10 cellular contexts compared by ENCODE assay signal in the genomic region with DNA sequence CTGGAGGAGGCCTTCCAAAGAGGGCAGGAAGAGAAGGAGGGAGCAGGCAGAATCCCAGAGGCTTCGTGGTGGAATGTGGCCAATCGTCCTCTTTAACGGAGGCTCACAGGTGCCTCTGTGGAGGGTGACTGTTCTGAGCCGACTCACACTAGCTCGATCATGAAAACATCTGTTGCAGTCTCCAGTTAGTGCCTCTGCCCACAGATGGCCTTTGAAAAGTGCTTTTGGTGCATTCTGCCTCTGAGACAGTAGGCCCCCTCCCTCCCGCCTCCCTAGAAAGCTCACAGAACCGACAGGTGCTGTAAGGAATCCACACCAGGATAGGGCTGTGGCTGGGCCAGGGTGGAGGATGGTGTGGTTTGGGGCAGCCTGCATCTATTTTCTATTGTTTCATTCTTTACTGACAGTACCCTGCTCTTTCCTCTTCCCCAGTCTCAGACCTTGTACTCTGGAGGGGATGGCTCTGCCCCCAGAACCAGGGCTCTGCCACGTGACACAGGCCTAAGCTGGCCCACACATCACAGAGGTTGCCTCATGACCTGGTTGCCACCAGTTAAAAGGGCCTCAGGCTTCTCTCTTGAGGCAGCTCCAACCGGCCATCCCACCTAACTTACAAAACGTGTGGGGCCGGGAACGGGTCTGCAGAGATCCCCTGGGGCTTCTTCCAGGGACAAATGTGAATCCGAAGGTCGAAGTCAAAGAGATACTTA. TPM values are rescaled to one million over a fixed set of nuclear protein-coding genes. Genes with fewer than 3 reads are reported as not detected.
A peak's percentile ranks its signal among the peaks of the same experiment; 100 is the strongest.
DNase-seq lines count a peak whose midpoint lies in the region; ATAC-seq and TF ChIP-seq lines count a peak whose summit lies in the region.
"Had no signal": no experiment of that assay in that cellular context is flagged by ENCODE, and none has a peak within 500 bp of the region (broad histone marks: within the 10 kb centered on the region; RNA-seq: fewer than 3 reads in every experiment).

No MANE protein-coding gene starts in this region.

- H3K4me3 ChIP-seq in RWPE2 (ENCODE audit: severe bottlenecking): no peak overlapping the region
- H3K4me3 ChIP-seq: uterus had no signal

- no peaks in the 10 kb centered on the region for H3K9me3 ChIP-seq in RWPE2 (ENCODE audit: severe bottlenecking)
- H3K9me3 ChIP-seq: uterus had no signal

- intact Hi-C loops in posterior cingulate gyrus (cut with DNase I) (no loop called here), head of caudate nucleus (cut with DNase I) (no loop called here)

- ATAC-seq in RWPE2 (ENCODE audit: low read depth): peak; percentile 9; the same call in 1 of the 3 replicates
- no peak for ATAC-seq in HG02610 (IDR thresholded peaks at IDR 0.05; ENCODE audit: unreplicated experiment)

- no peaks in the 10 kb centered on the region for H3K4me1 ChIP-seq in RWPE2 (ENCODE audit: insufficient read depth, poor library complexity, severe bottlenecking)
- H3K4me1 ChIP-seq: uterus had no signal

- TF ChIP-seq CTCF in RWPE2 (IDR thresholded peaks at IDR 0.05; ENCODE audit: poor library complexity, severe bottlenecking): no peak

- DNase-seq in DMS 273 (lab: John Stamatoyannopoulos, UW; ENCODE audit: unreplicated experiment): peak; percentile 96
- DNase-seq in LHCN-M2 (ENCODE audit: low read depth): peak; percentile 85
- DNase-seq in RWPE2 (ENCODE audit: low spot score): no peak
- peak in 7 of 10 donors; percentile 19 to 93 (median 58) for DNase-seq in posterior cingulate gyrus
- no peak for DNase-seq in activated CD4-positive, alpha-beta T cell treated with anti-CD3 and anti-CD28 coated beads, Interleukin-2, amount 50 U/mL, for 48 hours
- DNase-seq in head of caudate nucleus: no peak
- no peak for DNase-seq in NCI-H1092 treated with DMSO at 0.1 percent for 48 hours (lab: John Stamatoyannopoulos, UW)
- DNase-seq: KBM-7, uterus had no signal

- H3K27me3 ChIP-seq in RWPE2 (ENCODE audit: insufficient read depth, poor library complexity, severe bottlenecking): no peaks in the 10 kb centered on the region
- H3K27me3 ChIP-seq: uterus had no signal

- H3K36me3 ChIP-seq in RWPE2 (ENCODE audit: low read depth): no peaks in the 10 kb centered on the region
- H3K36me3 ChIP-seq: uterus had no signal

- H3K27ac ChIP-seq in RWPE2 (ENCODE audit: poor library complexity, severe bottlenecking): no peak overlapping the region
- H3K27ac ChIP-seq: uterus had no signal

RNA-seq across cellular contexts. Expression of a gene that starts 27.2 kb away (rescaled TPM):
- total RNA-seq in LHCN-M2 (2014; rRNA removed): 0.38 and 2.4 TPM in 2 replicates
- polyA plus RNA-seq in LHCN-M2 (2012): 2.5 TPM

RNA-seq across cellular contexts. Expression of a gene that starts 33.8 kb away (rescaled TPM):
- 5.8 and 6.8 TPM in 2 replicates for total RNA-seq in LHCN-M2 (2014; rRNA removed)
- polyA plus RNA-seq in LHCN-M2 (2012): 2.6 TPM

RNA-seq across cellular contexts. Expression of a gene that starts 53.5 kb away (rescaled TPM):
- 79.4 and 84.8 TPM in 2 replicates for total RNA-seq in LHCN-M2 (2014; rRNA removed)
- polyA plus RNA-seq in LHCN-M2 (2012): 50.3 TPM

Comparison
In these comparisons a context has a peak if more than half of its experiments do, and no peak if none do; other contexts are left out.
1. DNase-seq: peak in DMS 273 (single experiment), LHCN-M2 (single experiment) and posterior cingulate gyrus (7 of 10); none in RWPE2 (single experiment), activated CD4-positive, alpha-beta T cell treated with anti-CD3 and anti-CD28 coated beads, Interleukin-2, amount 50 U/mL, for 48 hours (0 of 2), head of caudate nucleus (0 of 42) and NCI-H1092 treated with DMSO at 0.1 percent for 48 hours (single experiment).